In the genomic region with DNA sequence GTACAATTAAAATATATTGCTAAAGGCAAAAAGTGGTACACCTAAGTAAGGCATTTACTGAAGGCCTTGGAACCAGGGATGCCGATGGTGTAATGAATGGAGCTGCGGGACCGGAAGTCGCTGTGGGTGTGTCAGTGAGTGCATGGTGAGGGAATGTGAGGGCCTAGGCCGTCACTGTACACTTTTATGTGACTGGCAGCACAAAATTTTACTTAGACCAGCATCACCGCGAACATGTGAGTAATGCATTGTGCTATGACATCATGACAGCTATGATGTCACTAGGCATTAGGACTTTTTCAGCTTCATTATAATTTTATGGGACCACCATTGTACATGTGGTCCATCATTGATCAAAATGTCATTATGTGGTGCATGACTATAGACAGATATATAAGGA, we compare ENCODE assay signal across 25 cellular contexts. TPM values are rescaled to one million over a fixed set of nuclear protein-coding genes. Genes with fewer than 3 reads are reported as not detected.
"Had no signal": no experiment of that assay in that cellular context is flagged by ENCODE, and none has a peak within 500 bp of the region (broad histone marks: within the 10 kb centered on the region; RNA-seq: fewer than 3 reads in every experiment).

No MANE protein-coding gene starts in this region.

- ATAC-seq: activated CD4-positive, CD25-positive, alpha-beta regulatory T cell treated with anti-CD3 and anti-CD28 coated beads, Interleukin-2, amount 50 U/mL, for 24 hours; heart right ventricle; left cardiac atrium had no signal

- H3K9ac ChIP-seq: parathyroid adenoma had no signal

- H3K36me3 ChIP-seq: esophagus squamous epithelium, heart right ventricle, tibial artery, uterus had no signal

- H3K36me3 Mint-ChIP-seq: activated naive CD8-positive, alpha-beta T cell treated with anti-CD3 and anti-CD28 coated beads for 36 hours had no signal

- H2AFZ ChIP-seq: parathyroid adenoma had no signal

- H3K4me1 ChIP-seq: uterus had no signal

- H3K9me3 Mint-ChIP-seq: activated CD4-positive, alpha-beta T cell treated with anti-CD3 and anti-CD28 coated beads, Interleukin-2, amount 10 ng/mL, durations not matched to agents 7 days and 5 days; activated naive CD8-positive, alpha-beta T cell treated with anti-CD3 and anti-CD28 coated beads for 36 hours; dendritic cell treated with granulocyte-macrophage colony-stimulating factor and Interleukin-4, amounts not matched to agents 40 ng/mL and 50 ng/mL, for 4 days; nephron had no signal

- H3K9me3 ChIP-seq: esophagus squamous epithelium, heart right ventricle, tibial artery, uterus had no signal

- H3K27ac ChIP-seq: esophagus squamous epithelium, heart right ventricle, parathyroid adenoma, tibial artery, uterus had no signal

- DNase-seq: activated CD4-positive, alpha-beta T cell treated with anti-CD3 and anti-CD28 coated beads, Interleukin-2, amount 10 ng/mL, durations not matched to agents 7 days and 5 days; activated CD8-positive, alpha-beta memory T cell treated with anti-CD3 and anti-CD28 coated beads for 24 hours; activated CD8-positive, alpha-beta memory T cell treated with anti-CD3 and anti-CD28 coated beads, Interleukin-2, amount 50 U/mL, for 48 hours; activated gamma-delta T cell; activated naive CD8-positive, alpha-beta T cell treated with anti-CD3 and anti-CD28 coated beads for 36 hours; activated T-cell treated with anti-CD3 and anti-CD28 coated beads, Interleukin-2, amount 50 U/mL, for 48 hours; amniotic stem cell; effector CD8-positive, alpha-beta T cell; esophagus squamous epithelium; heart right ventricle; left cardiac atrium; mesendoderm; stimulated activated CD4-positive, alpha-beta T cell treated with anti-CD3 and anti-CD28 coated beads, Interleukin-2, amount 100 ng/mL, for 24 hours; stimulated activated naive CD4-positive, alpha-beta T cell treated with Interleukin-2 at 50 U/mL for 16 hours; T-helper 1 cell; T1000; tibial artery; uterus had no signal

- H3K4me1 Mint-ChIP-seq: nephron had no signal

- H3K4me3 Mint-ChIP-seq: activated CD4-positive, alpha-beta T cell treated with anti-CD3 and anti-CD28 coated beads, Interleukin-2, amount 10 ng/mL, durations not matched to agents 7 days and 5 days; activated naive CD8-positive, alpha-beta T cell treated with anti-CD3 and anti-CD28 coated beads for 36 hours; dendritic cell treated with granulocyte-macrophage colony-stimulating factor and Interleukin-4, amounts not matched to agents 40 ng/mL and 50 ng/mL, for 4 days; nephron had no signal

- H3K79me2 ChIP-seq: parathyroid adenoma had no signal

- H3K4me3 ChIP-seq: esophagus squamous epithelium, heart right ventricle, tibial artery, uterus had no signal

- H3K27ac Mint-ChIP-seq: activated CD4-positive, alpha-beta T cell treated with anti-CD3 and anti-CD28 coated beads, Interleukin-2, amount 10 ng/mL, durations not matched to agents 7 days and 5 days; activated naive CD8-positive, alpha-beta T cell treated with anti-CD3 and anti-CD28 coated beads for 36 hours; dendritic cell treated with granulocyte-macrophage colony-stimulating factor and Interleukin-4, amounts not matched to agents 40 ng/mL and 50 ng/mL, for 4 days; nephron had no signal

RNA-seq across cellular contexts. Expression of gene ALOX15B, which starts 14.7 kb away (rescaled TPM):
- total RNA-seq: activated CD4-positive, alpha-beta T cell treated with anti-CD3 and anti-CD28 coated beads, Interleukin-2, amount 10 ng/mL, durations not matched to agents 7 days and 5 days; cerebellum had no signal

RNA-seq across cellular contexts. Expression of gene ALOX12B, which starts 33.9 kb away (rescaled TPM):
- total RNA-seq: cerebellum, heart right ventricle, left cardiac atrium, renal cortical epithelial cell, subcutaneous adipose tissue, uterus had no signal
- polyA plus RNA-seq: heart right ventricle had no signal

RNA-seq across cellular contexts. Expression of gene GUCY2D, which starts 51.2 kb away (rescaled TPM):
- total RNA-seq: activated CD4-positive, alpha-beta T cell treated with anti-CD3 and anti-CD28 coated beads, Interleukin-2, amount 10 ng/mL, durations not matched to agents 7 days and 5 days; activated naive CD8-positive, alpha-beta T cell treated with anti-CD3 and anti-CD28 coated beads for 36 hours; cerebellum; esophagus squamous epithelium; renal cortical epithelial cell; subcutaneous adipose tissue had no signal
- polyA plus RNA-seq: heart right ventricle had no signal
